20 cellular contexts compared by ENCODE assay signal in genomic region chr12:1185460-1186182, GRCh38.
A peak's percentile ranks its signal among the peaks of the same experiment; 100 is the strongest.
DNase-seq lines count a peak whose midpoint lies in the region; ATAC-seq and TF ChIP-seq lines count a peak whose summit lies in the region.
"Had no signal": no experiment of that assay in that cellular context is flagged by ENCODE, and none has a peak within 500 bp of the region (broad histone marks: within the 10 kb centered on the region; RNA-seq: fewer than 3 reads in every experiment).

No MANE protein-coding gene starts in this region.

- H3K4me3 ChIP-seq in prostate gland: no peak overlapping the region
- H3K4me3 ChIP-seq: breast epithelium, K562, suprapubic skin had no signal

- ATAC-seq in activated CD4-positive, CD25-positive, alpha-beta regulatory T cell treated with anti-CD3 and anti-CD28 coated beads, Interleukin-2, amount 50 U/mL, for 24 hours: peak; percentile 28 to 53
- peak; percentile 86 for ATAC-seq in GM21390 (IDR thresholded peaks at IDR 0.05; ENCODE audit: unreplicated experiment)
- peak; percentile 46 for ATAC-seq in HG03521 (IDR thresholded peaks at IDR 0.05; ENCODE audit: unreplicated experiment)
- ATAC-seq in left colon: no peak
- ATAC-seq: CD8-positive, alpha-beta T cell; K562 had no signal

- H3K4me3 Mint-ChIP-seq in nephron progenitor cell: peak overlapping the region; percentile 25
- H3K4me3 Mint-ChIP-seq: CD8-positive, alpha-beta T cell; endodermal cell had no signal

- H3K27ac Mint-ChIP-seq in nephron progenitor cell: peak overlapping the region; percentile 95
- H3K27ac Mint-ChIP-seq: CD8-positive, alpha-beta T cell; endodermal cell had no signal

- no peak overlapping the region for H3K27ac ChIP-seq in prostate gland
- H3K27ac ChIP-seq: breast epithelium, suprapubic skin had no signal

- no peaks in the 10 kb centered on the region for H3K9me3 Mint-ChIP-seq in nephron progenitor cell
- H3K9me3 Mint-ChIP-seq: CD8-positive, alpha-beta T cell; endodermal cell had no signal

- peaks cover 54% of the 10 kb centered on the region for H3K36me3 Mint-ChIP-seq in nephron progenitor cell (ENCODE audit: low read depth)

- 81% methylated on average over 3 of the region's 3 CpGs for WGBS in prostate gland

- no peaks in the 10 kb centered on the region for H3K36me3 ChIP-seq in prostate gland

- H3K27me3 ChIP-seq in prostate gland (replicated peaks; ENCODE audit: insufficient read depth): no peaks in the 10 kb centered on the region
- H3K27me3 ChIP-seq: breast epithelium, suprapubic skin had no signal

- intact Hi-C loops in prostate gland (cut with DNase I): no loop called here
- intact Hi-C loops in left colon (cut with DNase I, micrococcal nuclease): no loop called here

- no peaks in the 10 kb centered on the region for H3K9me3 ChIP-seq in prostate gland
- H3K9me3 ChIP-seq: breast epithelium, suprapubic skin had no signal

- no peak for DNase-seq in activated CD4-positive, CD25-positive, alpha-beta regulatory T cell treated with anti-CD3 and anti-CD28 coated beads, Interleukin-2, amount 50 U/mL, for 72 hours
- DNase-seq in nephron progenitor cell (peak; percentile 11), prostate gland (ENCODE audit: low spot score) (no peak), DMS79 (lab: John Stamatoyannopoulos, UW) (no peak), left colon (no peak)
- DNase-seq: 8988T; activated CD4-positive, alpha-beta T cell treated with anti-CD3 and anti-CD28 coated beads, Interleukin-2, amount 50 U/mL, for 48 hours; activated naive CD4-positive, alpha-beta T cell; CD8-positive, alpha-beta T cell; endodermal cell; foreskin melanocyte; NCI-H1436; NCI-H524 treated with DMSO at 0.1 percent for 48 hours; T1000 had no signal

- TF ChIP-seq POLR2A in prostate gland (IDR thresholded peaks at IDR 0.05): no peak

- TF ChIP-seq CTCF in nephron progenitor cell (IDR thresholded peaks at IDR 0.05): no peak
- no peak for TF ChIP-seq CTCF in prostate gland (IDR thresholded peaks at IDR 0.05)

- H3K4me1 Mint-ChIP-seq in nephron progenitor cell: peaks cover 67% of the 10 kb centered on the region

- H3K27me3 Mint-ChIP-seq in nephron progenitor cell (ENCODE audit: low read depth, poor library complexity): peaks cover 3% of the 10 kb centered on the region

- no peaks in the 10 kb centered on the region for H3K4me1 ChIP-seq in prostate gland (replicated peaks)
- H3K4me1 ChIP-seq: breast epithelium, suprapubic skin had no signal
